9 cellular contexts compared by ENCODE assay signal in genomic region chr2:11752906-11753305, GRCh38. TPM values are rescaled to one million over a fixed set of nuclear protein-coding genes. Genes with fewer than 3 reads are reported as not detected.
A peak's percentile ranks its signal among the peaks of the same experiment; 100 is the strongest.
DNase-seq lines count a peak whose midpoint lies in the region; ATAC-seq and TF ChIP-seq lines count a peak whose summit lies in the region.
"Had no signal": no experiment of that assay in that cellular context is flagged by ENCODE, and none has a peak within 500 bp of the region (broad histone marks: within the 10 kb centered on the region; RNA-seq: fewer than 3 reads in every experiment).

No MANE protein-coding gene starts in this region.

- TF ChIP-seq CTCF in Caco-2 (IDR thresholded peaks at IDR 0.05; ENCODE audit: insufficient read depth in 1 of 2, low read depth in 1 of 2, low read length in 1 of 2, severe bottlenecking in 1 of 2, unreplicated experiment in 1 of 2), result no peak

- H2AFZ ChIP-seq in Karpas-422 (ENCODE audit: low read length), result no peak overlapping the region

- no peaks in the 10 kb centered on the region for H3K9me3 Mint-ChIP-seq in CD8-positive, alpha-beta memory T cell
- H3K9me3 Mint-ChIP-seq in activated naive CD8-positive, alpha-beta T cell treated with anti-CD3 and anti-CD28 coated beads for 36 hours, result no peaks in the 10 kb centered on the region
- H3K9me3 Mint-ChIP-seq in naive thymus-derived CD8-positive, alpha-beta T cell, result no peaks in the 10 kb centered on the region
- H3K9me3 Mint-ChIP-seq in Caco-2 (ENCODE audit: unreplicated experiment), result no peaks in the 10 kb centered on the region

- POLR2A ChIA-PET in CD8-positive, alpha-beta memory T cell (lab: Charles Lee), result interaction anchor here (0.6 to 2.6 kb wide), 2 partner anchors 9 to 57 kb away, joined by 3 to 12 read pairs; no protein-coding TSS in a partner anchor
- POLR2A ChIA-PET in naive thymus-derived CD8-positive, alpha-beta T cell (lab: Charles Lee), result interaction anchor here (0.6 to 1.2 kb wide), 2 partner anchors 17 to 35 kb away, joined by 3 to 5 read pairs; no protein-coding TSS in a partner anchor
- POLR2A ChIA-PET in Caco-2 (lab: Charles Lee), result no interaction called here

- no peak for ATAC-seq in naive thymus-derived CD8-positive, alpha-beta T cell
- no peak for ATAC-seq in GM21423 (IDR thresholded peaks at IDR 0.05; ENCODE audit: unreplicated experiment)
- ATAC-seq in HG02981 (IDR thresholded peaks at IDR 0.05; ENCODE audit: unreplicated experiment), result no peak

- no peaks in the 10 kb centered on the region for H3K9me3 ChIP-seq in CD8-positive, alpha-beta memory T cell (ENCODE audit: low read length)
- H3K9me3 ChIP-seq in Karpas-422 (ENCODE audit: low read length) (no peaks in the 10 kb centered on the region), Caco-2 (no peaks in the 10 kb centered on the region)

- no peaks in the 10 kb centered on the region for H3K9me2 ChIP-seq in Karpas-422 (replicated peaks; ENCODE audit: insufficient read depth, low read length)

- peaks cover 83 to 95% (median 93%) of the 10 kb centered on the region in 3 donors for H3K4me1 Mint-ChIP-seq in CD8-positive, alpha-beta memory T cell
- H3K4me1 Mint-ChIP-seq in activated naive CD8-positive, alpha-beta T cell treated with anti-CD3 and anti-CD28 coated beads for 36 hours, result peaks cover 89% of the 10 kb centered on the region
- H3K4me1 Mint-ChIP-seq in naive thymus-derived CD8-positive, alpha-beta T cell, result peaks cover 52 to 97% (median 85%) of the 10 kb centered on the region in 4 donors
- H3K4me1 Mint-ChIP-seq in Caco-2 (ENCODE audit: low read depth, unreplicated experiment), result peaks cover 2% of the 10 kb centered on the region

- H3K9ac ChIP-seq in Karpas-422 (ENCODE audit: low read length), result no peak overlapping the region

- H3K36me3 Mint-ChIP-seq in CD8-positive, alpha-beta memory T cell, result peaks cover 0 to 1% (median 0%) of the 10 kb centered on the region in 3 donors
- peaks cover 7% of the 10 kb centered on the region for H3K36me3 Mint-ChIP-seq in activated naive CD8-positive, alpha-beta T cell treated with anti-CD3 and anti-CD28 coated beads for 36 hours
- peaks cover 0 to 2% (median 0%) of the 10 kb centered on the region in 3 donors for H3K36me3 Mint-ChIP-seq in naive thymus-derived CD8-positive, alpha-beta T cell
- H3K36me3 Mint-ChIP-seq in Caco-2 (ENCODE audit: insufficient read depth, unreplicated experiment), result no peaks in the 10 kb centered on the region

- H3K27me3 Mint-ChIP-seq in CD8-positive, alpha-beta memory T cell, result no peaks in the 10 kb centered on the region
- H3K27me3 Mint-ChIP-seq in activated naive CD8-positive, alpha-beta T cell treated with anti-CD3 and anti-CD28 coated beads for 36 hours, result no peaks in the 10 kb centered on the region
- no peaks in the 10 kb centered on the region for H3K27me3 Mint-ChIP-seq in naive thymus-derived CD8-positive, alpha-beta T cell
- H3K27me3 Mint-ChIP-seq in Caco-2 (ENCODE audit: insufficient read depth, unreplicated experiment), result no peaks in the 10 kb centered on the region

- BruUV-seq in Caco-2 (replicated peaks; lab: Mats Ljungman, UMichigan), result no TSS peak

- H4K20me1 ChIP-seq in Karpas-422 (ENCODE audit: insufficient read depth, low read depth, low read length), result peaks cover 64% of the 10 kb centered on the region

- peak overlapping the region; percentile 64 for H3K4me2 ChIP-seq in Karpas-422 (ENCODE audit: low read depth, low read length, poor library complexity, severe bottlenecking)

- no peaks in the 10 kb centered on the region for H3K27me3 ChIP-seq in CD8-positive, alpha-beta memory T cell (ENCODE audit: insufficient read depth, low read length, poor library complexity, severe bottlenecking)
- no peaks in the 10 kb centered on the region for H3K27me3 ChIP-seq in Karpas-422 (ENCODE audit: low read length)
- no peaks in the 10 kb centered on the region for H3K27me3 ChIP-seq in Caco-2 (replicated peaks; ENCODE audit: control insufficient read depth, insufficient read depth, low read length)

- intact Hi-C loops in Caco-2 (cut with micrococcal nuclease; ENCODE audit: unreplicated experiment), result no loop called here

- peaks cover 93% of the 10 kb centered on the region for H3K4me1 ChIP-seq in CD8-positive, alpha-beta memory T cell (ENCODE audit: insufficient read depth, low read length)
- H3K4me1 ChIP-seq in Karpas-422 (ENCODE audit: low read length), result peaks cover 71% of the 10 kb centered on the region
- H3K4me1 ChIP-seq in Caco-2, result peaks cover 8% of the 10 kb centered on the region; the same call in 1 of the 2 replicates

- peak overlapping the region; percentile 93 to 99 (median 95) for H3K27ac Mint-ChIP-seq in CD8-positive, alpha-beta memory T cell
- H3K27ac Mint-ChIP-seq in activated naive CD8-positive, alpha-beta T cell treated with anti-CD3 and anti-CD28 coated beads for 36 hours, result peak overlapping the region; percentile 97
- peak overlapping the region; percentile 87 to 96 (median 92) for H3K27ac Mint-ChIP-seq in naive thymus-derived CD8-positive, alpha-beta T cell
- H3K27ac Mint-ChIP-seq in Caco-2 (ENCODE audit: unreplicated experiment), result no peak overlapping the region

- no peak overlapping the region for H3K4me3 ChIP-seq in CD8-positive, alpha-beta memory T cell (ENCODE audit: low read length)
- H3K4me3 ChIP-seq in Karpas-422 (ENCODE audit: low read length) (peak overlapping the region; percentile 42; the same call in 1 of the 2 replicates), Caco-2 (ENCODE audit: low read depth, low read length) (no peak overlapping the region)
- H3K4me3 ChIP-seq: lung had no signal

- no peaks in the 10 kb centered on the region for H3K36me3 ChIP-seq in CD8-positive, alpha-beta memory T cell (ENCODE audit: insufficient read depth, low read length)
- H3K36me3 ChIP-seq in Karpas-422 (ENCODE audit: insufficient read depth, low read length) (no peaks in the 10 kb centered on the region), Caco-2 (ENCODE audit: control insufficient read depth, insufficient read depth, low read length) (no peaks in the 10 kb centered on the region)

- no peak for DNase-seq in CD8-positive, alpha-beta memory T cell
- no peak for DNase-seq in Karpas-422
- no peak for DNase-seq in activated naive CD8-positive, alpha-beta T cell treated with anti-CD3 and anti-CD28 coated beads for 36 hours
- no peak for DNase-seq in naive thymus-derived CD8-positive, alpha-beta T cell
- DNase-seq in Caco-2, result no peak
- DNase-seq in stimulated activated CD8-positive, alpha-beta memory T cell treated with anti-CD3 and anti-CD28 coated beads, Interleukin-4, amount 100 ng/mL, for 48 hours, result no peak

- CTCF ChIA-PET in CD8-positive, alpha-beta memory T cell (lab: Charles Lee), result interaction anchor here (0.9 to 7.3 kb wide), 6 partner anchors 9 to 60 kb away, joined by 3 to 43 read pairs (median 4); no protein-coding TSS in a partner anchor
- CTCF ChIA-PET in Caco-2 (lab: Charles Lee), result no interaction called here

- peak overlapping the region; percentile 71 for H3K27ac ChIP-seq in CD8-positive, alpha-beta memory T cell (ENCODE audit: low read depth, low read length)
- no peak overlapping the region for H3K27ac ChIP-seq in Karpas-422 (ENCODE audit: low read length)

- no peaks in the 10 kb centered on the region for H3K79me2 ChIP-seq in Karpas-422 (ENCODE audit: low read length)

- H3K4me3 Mint-ChIP-seq in CD8-positive, alpha-beta memory T cell, result peak overlapping the region; percentile 79 to 95 (median 84)
- H3K4me3 Mint-ChIP-seq in activated naive CD8-positive, alpha-beta T cell treated with anti-CD3 and anti-CD28 coated beads for 36 hours, result peak overlapping the region; percentile 76
- H3K4me3 Mint-ChIP-seq in naive thymus-derived CD8-positive, alpha-beta T cell, result peak overlapping the region in 9 of 10 donors; percentile 59 to 85 (median 76)
- no peak overlapping the region for H3K4me3 Mint-ChIP-seq in Caco-2 (ENCODE audit: unreplicated experiment)

RNA-seq across cellular contexts. Expression of gene LPIN1, which starts 6.5 kb away (rescaled TPM):
- 10 to 100 TPM; 34.8 to 37.1 TPM for total RNA-seq in CD8-positive, alpha-beta memory T cell
- 25.7 TPM for polyA plus RNA-seq in CD8-positive, alpha-beta memory T cell
- total RNA-seq in Karpas-422 (2014; rRNA removed; shearing (Covaris generic); ENCODE audit: low replicate concordance), result 4.9 and 10.8 TPM in 2 replicates
- 10 to 100 TPM; 24.1 to 25.2 TPM for total RNA-seq in activated naive CD8-positive, alpha-beta T cell treated with anti-CD3 and anti-CD28 coated beads for 36 hours
- total RNA-seq in naive thymus-derived CD8-positive, alpha-beta T cell, result 10 to 100 TPM; 76.1 to 82.4 TPM
- 10 to 100 TPM; 15.7 to 27.5 (median 19.9) TPM for polyA plus RNA-seq in naive thymus-derived CD8-positive, alpha-beta T cell
- 12.5 and 14.2 TPM in 2 replicates for total RNA-seq in Caco-2 (2022)
